1 cellular context compared by ENCODE assay signal in the genomic region with DNA sequence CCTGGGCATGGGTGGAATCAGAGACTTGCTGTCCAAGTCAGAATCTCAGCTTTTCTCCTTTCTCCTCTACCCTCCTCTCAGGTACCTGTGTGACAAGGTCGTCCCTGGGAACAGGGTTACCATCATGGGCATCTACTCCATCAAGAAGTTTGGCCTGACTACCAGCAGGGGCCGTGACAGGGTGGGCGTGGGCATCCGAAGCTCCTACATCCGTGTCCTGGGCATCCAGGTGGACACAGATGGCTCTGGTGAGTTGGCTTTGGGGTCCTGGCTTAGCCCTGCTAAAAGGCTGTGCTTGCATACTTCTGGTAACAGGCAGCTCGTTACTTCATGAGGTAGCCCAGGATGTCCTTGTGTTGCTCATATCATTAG.
TF ChIP-seq lines count a peak whose summit lies in the region.

No MANE protein-coding gene starts in this region.

TF ChIP-seq in GM12878, 131 proteins besides CTCF, POLR2A, EP300 and RAD21 (continues in another document):
- TF ChIP-seq DPF2 (IDR thresholded peaks at IDR 0.05) (no peak), ZNF217 (IDR thresholded peaks at IDR 0.05) (peak; percentile 49; the same call in 1 of the 2 replicates), BCLAF1 (IDR thresholded peaks at IDR 0.05) (no peak), IKZF1 (conservative IDR thresholded peaks at IDR 0.05) (no peak), CHD2 (IDR thresholded peaks at IDR 0.05; ENCODE audit: borderline replicate concordance, low read depth, low read length) (no peak), BCL11A (IDR thresholded peaks at IDR 0.05; ENCODE audit: low read depth, low read length) (no peak), FOS (IDR thresholded peaks at IDR 0.05; ENCODE audit: borderline replicate concordance, extremely low read depth, insufficient read length) (no peak), EED (IDR thresholded peaks at IDR 0.05; ENCODE audit: low read depth) (no peak), PAX5 (IDR thresholded peaks at IDR 0.05; ENCODE audit: borderline replicate concordance, low read depth, low read length) (no peak), CEBPB (IDR thresholded peaks at IDR 0.05; ENCODE audit: borderline replicate concordance in 1 of 2, low read depth in 2 of 2, low read length in 2 of 2) (no peak), ZNF24 (IDR thresholded peaks at IDR 0.05) (no peak), SUZ12 (IDR thresholded peaks at IDR 0.05; ENCODE audit: unreplicated experiment) (no peak), TCF3 (IDR thresholded peaks at IDR 0.05; ENCODE audit: borderline replicate concordance, insufficient read depth, low read depth, low read length) (no peak), KAT2A (conservative IDR thresholded peaks at IDR 0.05; ENCODE audit: control insufficient read depth, low read depth, low read length) (no peak), ATF2 (IDR thresholded peaks at IDR 0.05; ENCODE audit: low read length) (no peak), SMC3 (IDR thresholded peaks at IDR 0.05; ENCODE audit: borderline replicate concordance, low read length) (no peak), TCF7 (IDR thresholded peaks at IDR 0.05; ENCODE audit: borderline replicate concordance) (no peak), ZNF207 (IDR thresholded peaks at IDR 0.05; ENCODE audit: borderline replicate concordance) (no peak), PML (IDR thresholded peaks at IDR 0.05; ENCODE audit: low read length) (0 out of 2 replicates have a peak, but pooled peaks have one; percentile 57), RCOR1 (conservative IDR thresholded peaks at IDR 0.05; ENCODE audit: low read depth, low read length) (no peak), KDM1A (IDR thresholded peaks at IDR 0.05; ENCODE audit: borderline replicate concordance) (no peak), ZBED1 (IDR thresholded peaks at IDR 0.05; ENCODE audit: borderline replicate concordance) (no peak), ZNF274 (IDR thresholded peaks at IDR 0.05; ENCODE audit: insufficient read depth, insufficient read length) (no peak), SUPT20H (IDR thresholded peaks at IDR 0.05; ENCODE audit: borderline replicate concordance, control insufficient read depth, low read depth, low read length) (no peak), SMARCA5 (IDR thresholded peaks at IDR 0.05) (peak; percentile 98), SPI1 (IDR thresholded peaks at IDR 0.05; ENCODE audit: borderline replicate concordance, insufficient read depth, low read depth, low read length) (no peak), IKZF2 (IDR thresholded peaks at IDR 0.05) (no peak), HDAC2 (IDR thresholded peaks at IDR 0.05) (no peak), ZZZ3 (IDR thresholded peaks at IDR 0.05; ENCODE audit: control insufficient read depth, insufficient read length, low read depth) (no peak), GATAD2B (conservative IDR thresholded peaks at IDR 0.05; ENCODE audit: low read depth) (no peak), MYC (IDR thresholded peaks at IDR 0.05; ENCODE audit: insufficient read depth, insufficient read length, insufficient replicate concordance, low read length, severe bottlenecking) (no peak), LARP7 (IDR thresholded peaks at IDR 0.05) (peak; percentile 10; the same call in 1 of the 2 replicates), ELK1 (IDR thresholded peaks at IDR 0.05; ENCODE audit: low read depth, low read length) (no peak), POLR2AphosphoS5 (IDR thresholded peaks at IDR 0.05; ENCODE audit: low read length) (0 out of 2 replicates have a peak, but pooled peaks have one; percentile 44)
- TF ChIP-seq, protein P1, sequence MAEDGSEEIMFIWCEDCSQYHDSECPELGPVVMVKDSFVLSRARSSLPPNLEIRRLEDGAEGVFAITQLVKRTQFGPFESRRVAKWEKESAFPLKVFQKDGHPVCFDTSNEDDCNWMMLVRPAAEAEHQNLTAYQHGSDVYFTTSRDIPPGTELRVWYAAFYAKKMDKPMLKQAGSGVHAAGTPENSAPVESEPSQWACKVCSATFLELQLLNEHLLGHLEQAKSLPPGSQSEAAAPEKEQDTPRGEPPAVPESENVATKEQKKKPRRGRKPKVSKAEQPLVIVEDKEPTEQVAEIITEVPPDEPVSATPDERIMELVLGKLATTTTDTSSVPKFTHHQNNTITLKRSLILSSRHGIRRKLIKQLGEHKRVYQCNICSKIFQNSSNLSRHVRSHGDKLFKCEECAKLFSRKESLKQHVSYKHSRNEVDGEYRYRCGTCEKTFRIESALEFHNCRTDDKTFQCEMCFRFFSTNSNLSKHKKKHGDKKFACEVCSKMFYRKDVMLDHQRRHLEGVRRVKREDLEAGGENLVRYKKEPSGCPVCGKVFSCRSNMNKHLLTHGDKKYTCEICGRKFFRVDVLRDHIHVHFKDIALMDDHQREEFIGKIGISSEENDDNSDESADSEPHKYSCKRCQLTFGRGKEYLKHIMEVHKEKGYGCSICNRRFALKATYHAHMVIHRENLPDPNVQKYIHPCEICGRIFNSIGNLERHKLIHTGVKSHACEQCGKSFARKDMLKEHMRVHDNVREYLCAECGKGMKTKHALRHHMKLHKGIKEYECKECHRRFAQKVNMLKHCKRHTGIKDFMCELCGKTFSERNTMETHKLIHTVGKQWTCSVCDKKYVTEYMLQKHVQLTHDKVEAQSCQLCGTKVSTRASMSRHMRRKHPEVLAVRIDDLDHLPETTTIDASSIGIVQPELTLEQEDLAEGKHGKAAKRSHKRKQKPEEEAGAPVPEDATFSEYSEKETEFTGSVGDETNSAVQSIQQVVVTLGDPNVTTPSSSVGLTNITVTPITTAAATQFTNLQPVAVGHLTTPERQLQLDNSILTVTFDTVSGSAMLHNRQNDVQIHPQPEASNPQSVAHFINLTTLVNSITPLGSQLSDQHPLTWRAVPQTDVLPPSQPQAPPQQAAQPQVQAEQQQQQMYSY (CRISPR knock-in tag; IDR thresholded peaks at IDR 0.05), result no peak
- TF ChIP-seq, protein P2, sequence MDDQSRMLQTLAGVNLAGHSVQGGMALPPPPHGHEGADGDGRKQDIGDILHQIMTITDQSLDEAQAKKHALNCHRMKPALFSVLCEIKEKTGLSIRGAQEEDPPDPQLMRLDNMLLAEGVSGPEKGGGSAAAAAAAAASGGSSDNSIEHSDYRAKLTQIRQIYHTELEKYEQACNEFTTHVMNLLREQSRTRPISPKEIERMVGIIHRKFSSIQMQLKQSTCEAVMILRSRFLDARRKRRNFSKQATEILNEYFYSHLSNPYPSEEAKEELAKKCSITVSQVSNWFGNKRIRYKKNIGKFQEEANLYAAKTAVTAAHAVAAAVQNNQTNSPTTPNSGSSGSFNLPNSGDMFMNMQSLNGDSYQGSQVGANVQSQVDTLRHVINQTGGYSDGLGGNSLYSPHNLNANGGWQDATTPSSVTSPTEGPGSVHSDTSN (IDR thresholded peaks at IDR 0.05; ENCODE audit: insufficient replicate concordance, low read depth, low read length), result no peak
- TF ChIP-seq, protein P3, sequence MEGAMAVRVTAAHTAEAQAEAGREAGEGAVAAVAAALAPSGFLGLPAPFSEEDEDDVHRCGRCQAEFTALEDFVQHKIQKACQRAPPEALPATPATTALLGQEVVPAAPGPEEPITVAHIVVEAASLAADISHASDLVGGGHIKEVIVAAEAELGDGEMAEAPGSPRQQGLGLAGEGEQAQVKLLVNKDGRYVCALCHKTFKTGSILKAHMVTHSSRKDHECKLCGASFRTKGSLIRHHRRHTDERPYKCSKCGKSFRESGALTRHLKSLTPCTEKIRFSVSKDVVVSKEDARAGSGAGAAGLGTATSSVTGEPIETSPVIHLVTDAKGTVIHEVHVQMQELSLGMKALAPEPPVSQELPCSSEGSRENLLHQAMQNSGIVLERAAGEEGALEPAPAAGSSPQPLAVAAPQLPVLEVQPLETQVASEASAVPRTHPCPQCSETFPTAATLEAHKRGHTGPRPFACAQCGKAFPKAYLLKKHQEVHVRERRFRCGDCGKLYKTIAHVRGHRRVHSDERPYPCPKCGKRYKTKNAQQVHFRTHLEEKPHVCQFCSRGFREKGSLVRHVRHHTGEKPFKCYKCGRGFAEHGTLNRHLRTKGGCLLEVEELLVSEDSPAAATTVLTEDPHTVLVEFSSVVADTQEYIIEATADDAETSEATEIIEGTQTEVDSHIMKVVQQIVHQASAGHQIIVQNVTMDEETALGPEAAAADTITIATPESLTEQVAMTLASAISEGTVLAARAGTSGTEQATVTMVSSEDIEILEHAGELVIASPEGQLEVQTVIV (IDR thresholded peaks at IDR 0.05; ENCODE audit: borderline replicate concordance, partially characterized antibody), result no peak
- TF ChIP-seq, protein P4, sequence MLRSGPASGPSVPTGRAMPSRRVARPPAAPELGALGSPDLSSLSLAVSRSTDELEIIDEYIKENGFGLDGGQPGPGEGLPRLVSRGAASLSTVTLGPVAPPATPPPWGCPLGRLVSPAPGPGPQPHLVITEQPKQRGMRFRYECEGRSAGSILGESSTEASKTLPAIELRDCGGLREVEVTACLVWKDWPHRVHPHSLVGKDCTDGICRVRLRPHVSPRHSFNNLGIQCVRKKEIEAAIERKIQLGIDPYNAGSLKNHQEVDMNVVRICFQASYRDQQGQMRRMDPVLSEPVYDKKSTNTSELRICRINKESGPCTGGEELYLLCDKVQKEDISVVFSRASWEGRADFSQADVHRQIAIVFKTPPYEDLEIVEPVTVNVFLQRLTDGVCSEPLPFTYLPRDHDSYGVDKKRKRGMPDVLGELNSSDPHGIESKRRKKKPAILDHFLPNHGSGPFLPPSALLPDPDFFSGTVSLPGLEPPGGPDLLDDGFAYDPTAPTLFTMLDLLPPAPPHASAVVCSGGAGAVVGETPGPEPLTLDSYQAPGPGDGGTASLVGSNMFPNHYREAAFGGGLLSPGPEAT (IDR thresholded peaks at IDR 0.05; ENCODE audit: low read depth), result no peak
- TF ChIP-seq, protein P5, sequence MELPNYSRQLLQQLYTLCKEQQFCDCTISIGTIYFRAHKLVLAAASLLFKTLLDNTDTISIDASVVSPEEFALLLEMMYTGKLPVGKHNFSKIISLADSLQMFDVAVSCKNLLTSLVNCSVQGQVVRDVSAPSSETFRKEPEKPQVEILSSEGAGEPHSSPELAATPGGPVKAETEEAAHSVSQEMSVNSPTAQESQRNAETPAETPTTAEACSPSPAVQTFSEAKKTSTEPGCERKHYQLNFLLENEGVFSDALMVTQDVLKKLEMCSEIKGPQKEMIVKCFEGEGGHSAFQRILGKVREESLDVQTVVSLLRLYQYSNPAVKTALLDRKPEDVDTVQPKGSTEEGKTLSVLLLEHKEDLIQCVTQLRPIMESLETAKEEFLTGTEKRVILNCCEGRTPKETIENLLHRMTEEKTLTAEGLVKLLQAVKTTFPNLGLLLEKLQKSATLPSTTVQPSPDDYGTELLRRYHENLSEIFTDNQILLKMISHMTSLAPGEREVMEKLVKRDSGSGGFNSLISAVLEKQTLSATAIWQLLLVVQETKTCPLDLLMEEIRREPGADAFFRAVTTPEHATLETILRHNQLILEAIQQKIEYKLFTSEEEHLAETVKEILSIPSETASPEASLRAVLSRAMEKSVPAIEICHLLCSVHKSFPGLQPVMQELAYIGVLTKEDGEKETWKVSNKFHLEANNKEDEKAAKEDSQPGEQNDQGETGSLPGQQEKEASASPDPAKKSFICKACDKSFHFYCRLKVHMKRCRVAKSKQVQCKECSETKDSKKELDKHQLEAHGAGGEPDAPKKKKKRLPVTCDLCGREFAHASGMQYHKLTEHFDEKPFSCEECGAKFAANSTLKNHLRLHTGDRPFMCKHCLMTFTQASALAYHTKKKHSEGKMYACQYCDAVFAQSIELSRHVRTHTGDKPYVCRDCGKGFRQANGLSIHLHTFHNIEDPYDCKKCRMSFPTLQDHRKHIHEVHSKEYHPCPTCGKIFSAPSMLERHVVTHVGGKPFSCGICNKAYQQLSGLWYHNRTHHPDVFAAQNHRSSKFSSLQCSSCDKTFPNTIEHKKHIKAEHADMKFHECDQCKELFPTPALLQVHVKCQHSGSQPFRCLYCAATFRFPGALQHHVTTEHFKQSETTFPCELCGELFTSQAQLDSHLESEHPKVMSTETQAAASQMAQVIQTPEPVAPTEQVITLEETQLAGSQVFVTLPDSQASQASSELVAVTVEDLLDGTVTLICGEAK (IDR thresholded peaks at IDR 0.05; ENCODE audit: borderline replicate concordance), result no peak
- TF ChIP-seq, protein P6, sequence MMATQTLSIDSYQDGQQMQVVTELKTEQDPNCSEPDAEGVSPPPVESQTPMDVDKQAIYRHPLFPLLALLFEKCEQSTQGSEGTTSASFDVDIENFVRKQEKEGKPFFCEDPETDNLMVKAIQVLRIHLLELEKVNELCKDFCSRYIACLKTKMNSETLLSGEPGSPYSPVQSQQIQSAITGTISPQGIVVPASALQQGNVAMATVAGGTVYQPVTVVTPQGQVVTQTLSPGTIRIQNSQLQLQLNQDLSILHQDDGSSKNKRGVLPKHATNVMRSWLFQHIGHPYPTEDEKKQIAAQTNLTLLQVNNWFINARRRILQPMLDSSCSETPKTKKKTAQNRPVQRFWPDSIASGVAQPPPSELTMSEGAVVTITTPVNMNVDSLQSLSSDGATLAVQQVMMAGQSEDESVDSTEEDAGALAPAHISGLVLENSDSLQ (IDR thresholded peaks at IDR 0.05), result no peak
